11 cellular contexts compared by ENCODE assay signal in the genomic region with DNA sequence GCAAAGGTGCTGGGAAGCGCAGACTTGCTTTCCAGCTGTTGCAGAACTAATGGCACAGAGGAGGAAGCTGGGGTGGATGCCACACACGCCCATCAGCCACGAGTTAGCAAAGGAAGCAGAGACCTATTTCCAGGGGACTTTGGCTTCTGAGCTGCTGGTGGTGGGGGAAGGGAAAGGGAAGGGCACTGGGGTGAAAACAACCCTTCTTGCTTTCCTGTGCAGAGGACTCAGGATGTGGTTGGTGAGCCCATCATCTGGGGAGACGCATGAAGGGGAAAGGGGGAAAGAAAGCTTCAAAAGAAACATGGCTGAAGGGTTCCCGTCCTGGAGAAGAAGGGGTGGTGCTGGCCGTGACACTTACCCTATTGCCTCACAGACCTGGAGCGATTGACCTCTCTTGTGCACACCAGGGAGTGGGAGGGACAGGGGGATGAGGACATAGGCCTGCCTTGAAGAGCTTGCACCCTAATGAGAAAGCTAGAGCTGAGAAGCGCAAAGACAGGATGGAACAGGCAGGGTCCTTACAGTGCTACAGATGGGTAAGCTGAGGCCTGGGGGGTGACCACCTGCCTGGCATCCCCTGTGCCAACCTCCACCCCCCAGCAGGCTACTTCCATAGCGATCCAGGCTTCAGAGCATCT.
DNase-seq lines count a peak whose midpoint lies in the region; ATAC-seq lines count a peak whose summit lies in the region.
"Had no signal": no experiment of that assay in that cellular context is flagged by ENCODE, and none has a peak within 500 bp of the region (broad histone marks: within the 10 kb centered on the region; RNA-seq: fewer than 3 reads in every experiment).

No MANE protein-coding gene starts in this region.

- peak overlapping the region; percentile 53 for H3K4me3 ChIP-seq in BLaER1
- H3K4me3 ChIP-seq: smooth muscle cell had no signal

- no peak overlapping the region for H3K4me3 Mint-ChIP-seq in activated naive CD8-positive, alpha-beta T cell treated with anti-CD3 and anti-CD28 coated beads, Interleukin-2, amount 50 U/mL, for 24 hours

- H3K27me3 ChIP-seq in BLaER1 = no peaks in the 10 kb centered on the region

- H3K9ac ChIP-seq in BLaER1 = peak overlapping the region; percentile 68; the same call in 1 of the 2 replicates

- H3K27ac ChIP-seq in BLaER1 = peak overlapping the region; percentile 74
- H3K27ac ChIP-seq: C4-2B had no signal

- DNase-seq in Kasumi-1 (lab: John Stamatoyannopoulos, UW) (peak; percentile 90 to 94), mucosa of gallbladder (ENCODE audit: low spot score) (peak; percentile 78), NCI-H2227 (lab: John Stamatoyannopoulos, UW; ENCODE audit: unreplicated experiment) (no peak), SK-N-DZ (ENCODE audit: low spot score) (no peak), middle frontal gyrus (ENCODE audit: extremely low spot score, low spot score) (no peak)
- no peak for DNase-seq in activated naive CD8-positive, alpha-beta T cell treated with anti-CD3 and anti-CD28 coated beads, Interleukin-2, amount 50 U/mL, for 24 hours

- no peaks in the 10 kb centered on the region for H4K20me1 ChIP-seq in BLaER1

- H3K36me3 Mint-ChIP-seq in activated naive CD8-positive, alpha-beta T cell treated with anti-CD3 and anti-CD28 coated beads, Interleukin-2, amount 50 U/mL, for 24 hours (ENCODE audit: low read depth) = peaks cover 6% of the 10 kb centered on the region

- H3K4me1 ChIP-seq in BLaER1 = peaks cover 56% of the 10 kb centered on the region

- no peaks in the 10 kb centered on the region for H3K27me3 Mint-ChIP-seq in activated naive CD8-positive, alpha-beta T cell treated with anti-CD3 and anti-CD28 coated beads, Interleukin-2, amount 50 U/mL, for 24 hours

- peaks cover 18% of the 10 kb centered on the region for H3K9me3 Mint-ChIP-seq in activated naive CD8-positive, alpha-beta T cell treated with anti-CD3 and anti-CD28 coated beads, Interleukin-2, amount 50 U/mL, for 24 hours

- H3K36me3 ChIP-seq in BLaER1 = peaks cover 8% of the 10 kb centered on the region; the same call in 1 of the 2 replicates

- peaks cover 60% of the 10 kb centered on the region for H3K4me1 Mint-ChIP-seq in activated naive CD8-positive, alpha-beta T cell treated with anti-CD3 and anti-CD28 coated beads, Interleukin-2, amount 50 U/mL, for 24 hours

- peaks cover 30% of the 10 kb centered on the region for H3K9me3 ChIP-seq in BLaER1

- peak overlapping the region; percentile 99 for H3K4me2 ChIP-seq in BLaER1
- H3K4me2 ChIP-seq: smooth muscle cell had no signal

- no peak overlapping the region for H3K27ac Mint-ChIP-seq in activated naive CD8-positive, alpha-beta T cell treated with anti-CD3 and anti-CD28 coated beads, Interleukin-2, amount 50 U/mL, for 24 hours

- peak; percentile 16 for ATAC-seq in activated naive CD8-positive, alpha-beta T cell treated with anti-CD3 and anti-CD28 coated beads, Interleukin-2, amount 50 U/mL, for 24 hours
- ATAC-seq in HG03571 (IDR thresholded peaks at IDR 0.05; ENCODE audit: unreplicated experiment) = no peak
- ATAC-seq: HCT116 had no signal

Comparison
In these comparisons a context has a peak if more than half of its experiments do, and no peak if none do; other contexts are left out.
1. DNase-seq: peak in Kasumi-1 (2 of 2) and mucosa of gallbladder (single experiment); none in activated naive CD8-positive, alpha-beta T cell treated with anti-CD3 and anti-CD28 coated beads, Interleukin-2, amount 50 U/mL, for 24 hours (single experiment), NCI-H2227 (single experiment), SK-N-DZ (single experiment) and middle frontal gyrus (single experiment).